34 cellular contexts compared by ENCODE assay signal in genomic region chr7:110601710-110602109, GRCh38.
"Had no signal": no experiment of that assay in that cellular context is flagged by ENCODE, and none has a peak within 500 bp of the region (broad histone marks: within the 10 kb centered on the region; RNA-seq: fewer than 3 reads in every experiment).

No MANE protein-coding gene starts in this region.

- H3K27ac Mint-ChIP-seq: activated CD4-positive, alpha-beta memory T cell treated with anti-CD3 and anti-CD28 coated beads, Interleukin-2, amount 10 ng/mL, durations not matched to agents 7 days and 5 days; activated CD4-positive, alpha-beta T cell treated with anti-CD3 and anti-CD28 coated beads for 36 hours; activated CD4-positive, alpha-beta T cell treated with anti-CD3 and anti-CD28 coated beads, Interleukin-2, amount 10 ng/mL, durations not matched to agents 7 days and 5 days; activated naive CD8-positive, alpha-beta T cell; activated T-cell treated with anti-CD3 and anti-CD28 coated beads, Interleukin-2, amount 50 U/mL, for 24 hours; activated T-cell treated with anti-CD3 and anti-CD28 coated beads, Interleukin-2, amount 50 U/mL, for 72 hours; dendritic cell treated with granulocyte-macrophage colony-stimulating factor and Interleukin-4, amounts not matched to agents 40 ng/mL and 50 ng/mL, for 4 days; endodermal cell; T-helper 2 cell treated with Interferon-gamma antibody and Interleukin-4, amounts not matched to agents 5 μg/mL and 100 μg/mL, for 36 hours had no signal

- DNase-seq: activated CD4-positive, alpha-beta memory T cell treated with anti-CD3 and anti-CD28 coated beads, Interleukin-2, amount 10 ng/mL, durations not matched to agents 7 days and 5 days; activated CD4-positive, alpha-beta T cell treated with anti-CD3 and anti-CD28 coated beads for 36 hours; activated CD4-positive, alpha-beta T cell treated with anti-CD3 and anti-CD28 coated beads, Interleukin-2, amount 10 ng/mL, durations not matched to agents 7 days and 5 days; activated CD4-positive, alpha-beta T cell treated with anti-CD3 and anti-CD28 coated beads, Interleukin-2, amount 50 U/mL, for 4 hours; activated CD4-positive, CD25-positive, alpha-beta regulatory T cell; activated CD4-positive, CD25-positive, alpha-beta regulatory T cell treated with anti-CD3 and anti-CD28 coated beads, Interleukin-2, amount 50 U/mL, for 72 hours; activated CD8-positive, alpha-beta memory T cell treated with anti-CD3 and anti-CD28 coated beads, Interleukin-2, amount 50 U/mL, for 48 hours; activated effector memory CD4-positive, alpha-beta T cell treated with Interleukin-2 at 50 U/mL for 16 hours; activated gamma-delta T cell treated with Interleukin-2 at 50 U/mL for 16 hours; activated naive CD4-positive, alpha-beta T cell treated with anti-CD3 and anti-CD28 coated beads, Interleukin-2, amount 50 U/mL, for 16 hours; activated naive CD4-positive, alpha-beta T cell treated with Interleukin-2 at 50 U/mL for 16 hours; activated T-cell treated with anti-CD3 and anti-CD28 coated beads for 4 hours; activated T-cell treated with anti-CD3 and anti-CD28 coated beads, Interleukin-2, amount 50 U/mL, for 24 hours; activated T-cell treated with anti-CD3 and anti-CD28 coated beads, Interleukin-2, amount 50 U/mL, for 72 hours; amniotic stem cell; anterior cingulate cortex; brain microvascular endothelial cell; dorsolateral prefrontal cortex; effector memory CD4-positive, alpha-beta T cell; endodermal cell; foreskin fibroblast; head of caudate nucleus; hippocampal formation; T1000; WERI-Rb-1 had no signal

- H3K9me3 Mint-ChIP-seq: activated CD4-positive, alpha-beta memory T cell treated with anti-CD3 and anti-CD28 coated beads, Interleukin-2, amount 10 ng/mL, durations not matched to agents 7 days and 5 days; activated CD4-positive, alpha-beta T cell treated with anti-CD3 and anti-CD28 coated beads, Interleukin-2, amount 10 ng/mL, durations not matched to agents 7 days and 5 days; activated T-cell treated with anti-CD3 and anti-CD28 coated beads, Interleukin-2, amount 50 U/mL, for 24 hours; endodermal cell; T-helper 2 cell treated with Interferon-gamma antibody and Interleukin-4, amounts not matched to agents 5 μg/mL and 100 μg/mL, for 36 hours had no signal

- H3K4me3 ChIP-seq: coronary artery, dorsolateral prefrontal cortex had no signal

- FAIRE-seq: astrocyte, bronchial epithelial cell, frontal cortex had no signal

- H3K4me1 Mint-ChIP-seq: activated CD4-positive, alpha-beta memory T cell treated with anti-CD3 and anti-CD28 coated beads, Interleukin-2, amount 10 ng/mL, durations not matched to agents 7 days and 5 days; activated CD4-positive, alpha-beta T cell treated with anti-CD3 and anti-CD28 coated beads for 36 hours; activated CD4-positive, alpha-beta T cell treated with anti-CD3 and anti-CD28 coated beads, Interleukin-2, amount 10 ng/mL, durations not matched to agents 7 days and 5 days; central memory CD8-positive, alpha-beta T cell had no signal

- ATAC-seq: activated CD4-positive, alpha-beta T cell treated with anti-CD3 and anti-CD28 coated beads for 36 hours; activated T-cell treated with anti-CD3 and anti-CD28 coated beads, Interleukin-2, amount 50 U/mL, for 72 hours; esophagus mucosa had no signal

- H3K27me3 ChIP-seq: brain microvascular endothelial cell, dorsolateral prefrontal cortex had no signal

- H3K36me3 ChIP-seq: brain microvascular endothelial cell, WERI-Rb-1 had no signal

- H3K27me3 Mint-ChIP-seq: activated CD4-positive, alpha-beta memory T cell treated with anti-CD3 and anti-CD28 coated beads, Interleukin-2, amount 10 ng/mL, durations not matched to agents 7 days and 5 days; activated naive CD8-positive, alpha-beta T cell; activated T-cell treated with anti-CD3 and anti-CD28 coated beads, Interleukin-2, amount 50 U/mL, for 24 hours; central memory CD8-positive, alpha-beta T cell; dendritic cell treated with granulocyte-macrophage colony-stimulating factor and Interleukin-4, amounts not matched to agents 40 ng/mL and 50 ng/mL, for 4 days had no signal

- H3K27ac ChIP-seq: brain microvascular endothelial cell, coronary artery, WERI-Rb-1 had no signal

- H3K4me3 Mint-ChIP-seq: activated CD4-positive, alpha-beta memory T cell treated with anti-CD3 and anti-CD28 coated beads, Interleukin-2, amount 10 ng/mL, durations not matched to agents 7 days and 5 days; activated CD4-positive, alpha-beta T cell treated with anti-CD3 and anti-CD28 coated beads for 36 hours; activated CD4-positive, alpha-beta T cell treated with anti-CD3 and anti-CD28 coated beads, Interleukin-2, amount 10 ng/mL, durations not matched to agents 7 days and 5 days; activated naive CD8-positive, alpha-beta T cell; activated T-cell treated with anti-CD3 and anti-CD28 coated beads, Interleukin-2, amount 50 U/mL, for 24 hours; activated T-cell treated with anti-CD3 and anti-CD28 coated beads, Interleukin-2, amount 50 U/mL, for 72 hours; central memory CD8-positive, alpha-beta T cell; dendritic cell treated with granulocyte-macrophage colony-stimulating factor and Interleukin-4, amounts not matched to agents 40 ng/mL and 50 ng/mL, for 4 days; endodermal cell; T-helper 2 cell treated with Interferon-gamma antibody and Interleukin-4, amounts not matched to agents 5 μg/mL and 100 μg/mL, for 36 hours had no signal
